ENCODE assay signal across 21 cellular contexts in the genomic region with DNA sequence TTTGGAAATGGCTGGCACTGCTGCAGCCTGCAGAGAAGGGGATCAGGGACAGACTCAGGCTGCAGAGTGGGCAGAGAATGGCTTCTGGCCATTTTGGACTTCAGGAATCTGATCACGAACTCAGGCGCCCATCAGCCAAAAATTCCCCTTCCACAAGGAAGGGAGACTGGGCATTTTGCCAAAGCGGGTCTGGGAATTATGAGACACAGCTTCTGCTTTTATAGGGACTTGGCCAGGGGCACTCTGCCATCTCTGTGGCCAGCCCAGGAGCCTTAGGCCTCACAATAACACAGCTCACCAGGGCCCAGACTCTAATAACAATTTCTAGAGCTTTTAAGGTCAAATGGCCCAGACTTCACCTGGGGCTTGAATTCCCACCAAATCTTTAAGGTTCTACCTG.
DNase-seq lines count a peak whose midpoint lies in the region; ATAC-seq, FAIRE-seq and TF ChIP-seq lines count a peak whose summit lies in the region.
"Had no signal": no experiment of that assay in that cellular context is flagged by ENCODE, and none has a peak within 500 bp of the region (broad histone marks: within the 10 kb centered on the region; RNA-seq: fewer than 3 reads in every experiment).

No MANE protein-coding gene starts in this region.

- CTCF ChIA-PET in HepG2 (lab: Yijun Ruan, JAX; ENCODE audit: low intra/inter-chr PET ratio, low total read pairs) = no interaction called here

- H3K9me3 ChIP-seq in astrocyte (ENCODE audit: insufficient read depth, low read depth, low read length) (no peaks in the 10 kb centered on the region), HepG2 (ENCODE audit: low read length) (no peaks in the 10 kb centered on the region)
- H3K9me3 ChIP-seq: heart right ventricle, uterus had no signal

- TF ChIP-seq POLR2A in HepG2 (IDR thresholded peaks at IDR 0.05; ENCODE audit: insufficient read depth in 1 of 2, low read depth in 2 of 2, low read length in 2 of 2) = no peak

- intact Hi-C loops in HepG2 (cut with micrococcal nuclease; ENCODE audit: unreplicated experiment) = no loop called here

- no peaks in the 10 kb centered on the region for H4K20me1 ChIP-seq in astrocyte (ENCODE audit: insufficient read depth, low read length)
- no peaks in the 10 kb centered on the region for H4K20me1 ChIP-seq in HepG2 (ENCODE audit: insufficient read depth, low read length)

- H3K9ac ChIP-seq in astrocyte (ENCODE audit: low read length) (no peak overlapping the region), HepG2 (ENCODE audit: insufficient read depth, low read depth, low read length) (no peak overlapping the region)

- POLR2A ChIA-PET in HepG2 (lab: Yijun Ruan, JAX) = no interaction called here

- no peak overlapping the region for H3K4me3 Mint-ChIP-seq in astrocyte (ENCODE audit: unreplicated experiment)
- H3K4me3 Mint-ChIP-seq: activated CD4-positive, alpha-beta T cell treated with anti-CD3 and anti-CD28 coated beads for 36 hours had no signal

- H3K9me3 Mint-ChIP-seq in astrocyte (ENCODE audit: unreplicated experiment) = peaks cover 7% of the 10 kb centered on the region
- H3K9me3 Mint-ChIP-seq: activated naive CD4-positive, alpha-beta T cell treated with anti-CD3 and anti-CD28 coated beads, Interleukin-2, amount 50 U/mL, for 72 hours had no signal

- WGBS in HepG2 (ENCODE audit: low lambda C conversion rate) = no CpG with 5 or more reads among the region's 3 CpGs

- in situ Hi-C loops in HepG2 (cut with HindIII; ENCODE audit: extremely low pct_ligation_motif_present, low pct_unique_long_range_greater_than_20kb) = no loop called here

- peaks cover 83% of the 10 kb centered on the region for H3K27me3 Mint-ChIP-seq in astrocyte (ENCODE audit: low read depth, unreplicated experiment)

- no peak overlapping the region for H2AFZ ChIP-seq in astrocyte (ENCODE audit: low read depth, low read length)
- H2AFZ ChIP-seq in HepG2 (ENCODE audit: low read length) = no peak overlapping the region

- no peak for TF ChIP-seq CTCF in astrocyte (IDR thresholded peaks at IDR 0.05; ENCODE audit: insufficient read depth, low read depth, low read length)
- no peak for TF ChIP-seq CTCF in D721Med (IDR thresholded peaks at IDR 0.05; ENCODE audit: insufficient read depth, missing control alignments)
- TF ChIP-seq CTCF in HepG2 (CRISPR knock-in tag; IDR thresholded peaks at IDR 0.05) = no peak

- no peak for TF ChIP-seq RAD21 in HepG2 (CRISPR knock-in tag; IDR thresholded peaks at IDR 0.05)

- H3K27me3 ChIP-seq in astrocyte (ENCODE audit: insufficient read depth, low read length) = peaks cover 4% of the 10 kb centered on the region
- peaks cover 0 to 10% of the 10 kb centered on the region in 2 experiments; a peak in 3 of 5 replicates for H3K27me3 ChIP-seq in HepG2 (ENCODE audit: control insufficient read depth in 1 of 2, insufficient read depth in 2 of 2, low read length in 2 of 2)
- H3K27me3 ChIP-seq: uterus had no signal

- no peak for TF ChIP-seq EP300 in HepG2 (IDR thresholded peaks at IDR 0.05; ENCODE audit: low read depth in 2 of 2, low read length in 2 of 2)
- TF ChIP-seq EP300 in HepG2 (CRISPR knock-in tag; IDR thresholded peaks at IDR 0.05; ENCODE audit: borderline replicate concordance) = no peak

- no peaks in the 10 kb centered on the region for H3K36me3 Mint-ChIP-seq in astrocyte (ENCODE audit: low read depth, unreplicated experiment)
- H3K36me3 Mint-ChIP-seq: activated naive CD4-positive, alpha-beta T cell treated with anti-CD3 and anti-CD28 coated beads, Interleukin-2, amount 50 U/mL, for 72 hours had no signal

- no peaks in the 10 kb centered on the region for H3K4me1 Mint-ChIP-seq in astrocyte (ENCODE audit: low read depth, unreplicated experiment)
- H3K4me1 Mint-ChIP-seq: activated CD4-positive, alpha-beta T cell treated with anti-CD3 and anti-CD28 coated beads for 36 hours had no signal

- H3K4me3 ChIP-seq in astrocyte (ENCODE audit: insufficient read depth, low read depth, low read length) (no peak overlapping the region), HepG2 (replicated peaks in 1 of 3; ENCODE audit: insufficient read depth in 1 of 3, low read depth in 2 of 3, low read length in 3 of 3) (no peak overlapping the region)
- H3K4me3 ChIP-seq: heart right ventricle, skin epidermis, uterus had no signal

- no peaks in the 10 kb centered on the region for H3K79me2 ChIP-seq in astrocyte (ENCODE audit: insufficient read depth, low read length)
- H3K79me2 ChIP-seq in HepG2 (ENCODE audit: insufficient read depth, low read length) = no peaks in the 10 kb centered on the region

- peak; percentile 49 for DNase-seq in Ammon's horn (ENCODE audit: low spot score)
- DNase-seq in EL = peak; percentile 13
- DNase-seq in astrocyte (ENCODE audit: low read depth) = peak; percentile 20
- peak; percentile 44 for DNase-seq in medulla oblongata (ENCODE audit: extremely low spot score)
- no peak for DNase-seq in activated CD4-positive, alpha-beta T cell treated with anti-CD3 and anti-CD28 coated beads for 1 hour
- DNase-seq in D721Med (ENCODE audit: insufficient read length, low spot score) = no peak
- DNase-seq in HepG2 (ENCODE audit: low spot score) = no peak
- no peak for DNase-seq in germinal center (ENCODE audit: low spot score)
- DNase-seq: activated CD4-positive, alpha-beta T cell treated with anti-CD3 and anti-CD28 coated beads for 36 hours; cerebellar nuclear complex; DMS79; H7; NCI-H1694 treated with DMSO at 0.1 percent for 48 hours; occipital lobe; stimulated activated naive CD4-positive, alpha-beta T cell; T-helper 2 cell; uterus had no signal

- H3K4me2 ChIP-seq in astrocyte (ENCODE audit: low read length) (peak overlapping the region; percentile 5), HepG2 (ENCODE audit: low read depth, low read length) (no peak overlapping the region)

- H3K4me1 ChIP-seq in astrocyte (ENCODE audit: insufficient read depth, low read length) (no peaks in the 10 kb centered on the region), HepG2 (ENCODE audit: insufficient read depth, low read length) (no peaks in the 10 kb centered on the region)
- H3K4me1 ChIP-seq: uterus had no signal

- no peak for ATAC-seq in HepG2
- ATAC-seq: activated CD4-positive, alpha-beta T cell treated with anti-CD3 and anti-CD28 coated beads for 36 hours; activated naive CD4-positive, alpha-beta T cell treated with anti-CD3 and anti-CD28 coated beads, Interleukin-2, amount 50 U/mL, for 72 hours; heart right ventricle had no signal

- H3K36me3 ChIP-seq in astrocyte (ENCODE audit: insufficient read depth, low read length) (no peaks in the 10 kb centered on the region), HepG2 (replicated peaks in 1 of 2; ENCODE audit: control insufficient read depth in 1 of 2, insufficient read depth in 2 of 2, low read length in 2 of 2) (no peaks in the 10 kb centered on the region)
- H3K36me3 ChIP-seq: heart right ventricle, uterus had no signal

- FAIRE-seq in astrocyte (lab: Jason Lieb, UNC) = no peak
- FAIRE-seq in D721Med (lab: Jason Lieb, UNC) = no peak
- no peak for FAIRE-seq in HepG2 (lab: Jason Lieb, UNC)
- FAIRE-seq: endothelial cell of umbilical vein had no signal

- no peak overlapping the region for H3K27ac ChIP-seq in astrocyte (ENCODE audit: low read depth, low read length)
- no peak overlapping the region for H3K27ac ChIP-seq in HepG2 (ENCODE audit: extremely low read length, insufficient read depth, low read length)
- H3K27ac ChIP-seq: heart right ventricle, skin epidermis, uterus had no signal

- BruUV-seq in HepG2 (replicated peaks; lab: Mats Ljungman, UMichigan) = no TSS peak

- no peak overlapping the region for H3K27ac Mint-ChIP-seq in astrocyte (ENCODE audit: unreplicated experiment)
- H3K27ac Mint-ChIP-seq: activated CD4-positive, alpha-beta T cell treated with anti-CD3 and anti-CD28 coated beads for 36 hours; activated naive CD4-positive, alpha-beta T cell treated with anti-CD3 and anti-CD28 coated beads, Interleukin-2, amount 50 U/mL, for 72 hours had no signal

TF ChIP-seq in HepG2, 621 proteins besides CTCF, POLR2A, EP300 and RAD21 (continues in another document):
- no peak for TF ChIP-seq SPEN (CRISPR knock-in tag; IDR thresholded peaks at IDR 0.05; ENCODE audit: low read depth)
- TF ChIP-seq, protein P1, sequence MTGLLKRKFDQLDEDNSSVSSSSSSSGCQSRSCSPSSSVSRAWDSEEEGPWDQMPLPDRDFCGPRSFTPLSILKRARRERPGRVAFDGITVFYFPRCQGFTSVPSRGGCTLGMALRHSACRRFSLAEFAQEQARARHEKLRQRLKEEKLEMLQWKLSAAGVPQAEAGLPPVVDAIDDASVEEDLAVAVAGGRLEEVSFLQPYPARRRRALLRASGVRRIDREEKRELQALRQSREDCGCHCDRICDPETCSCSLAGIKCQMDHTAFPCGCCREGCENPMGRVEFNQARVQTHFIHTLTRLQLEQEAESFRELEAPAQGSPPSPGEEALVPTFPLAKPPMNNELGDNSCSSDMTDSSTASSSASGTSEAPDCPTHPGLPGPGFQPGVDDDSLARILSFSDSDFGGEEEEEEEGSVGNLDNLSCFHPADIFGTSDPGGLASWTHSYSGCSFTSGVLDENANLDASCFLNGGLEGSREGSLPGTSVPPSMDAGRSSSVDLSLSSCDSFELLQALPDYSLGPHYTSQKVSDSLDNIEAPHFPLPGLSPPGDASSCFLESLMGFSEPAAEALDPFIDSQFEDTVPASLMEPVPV (CRISPR knock-in tag; IDR thresholded peaks at IDR 0.05) = no peak
- TF ChIP-seq CENPT (CRISPR knock-in tag; IDR thresholded peaks at IDR 0.05; ENCODE audit: low read depth) = no peak
- no peak for TF ChIP-seq TOPORS (CRISPR knock-in tag; IDR thresholded peaks at IDR 0.05)
- TF ChIP-seq DPF2 (CRISPR knock-in tag; IDR thresholded peaks at IDR 0.05; ENCODE audit: borderline replicate concordance, low read depth) = no peak
- TF ChIP-seq GATAD2A (CRISPR knock-in tag; IDR thresholded peaks at IDR 0.05) = no peak
- TF ChIP-seq ZSCAN22 (CRISPR knock-in tag; IDR thresholded peaks at IDR 0.05) = no peak

Comparison
In these comparisons a context has a peak if more than half of its experiments do, and no peak if none do; other contexts are left out.
1. DNase-seq: peak in Ammon's horn (single experiment), EL (single experiment), astrocyte (single experiment) and medulla oblongata (single experiment); none in activated CD4-positive, alpha-beta T cell treated with anti-CD3 and anti-CD28 coated beads for 1 hour (single experiment), D721Med (single experiment), HepG2 (single experiment) and germinal center (single experiment).